Comparison of ENCODE assay signal across 1 cellular context in genomic region chr15:90780916-90781315, GRCh38.
TF ChIP-seq lines count a peak whose summit lies in the region.

No MANE protein-coding gene starts in this region.

TF ChIP-seq in GM23338, 12 proteins besides CTCF, POLR2A, EP300 and RAD21 (continued from another document):
- no peak for TF ChIP-seq REST (IDR thresholded peaks at IDR 0.05; ENCODE audit: unreplicated experiment)
- no peak for TF ChIP-seq ZNF462 (CRISPR knock-in tag; IDR thresholded peaks at IDR 0.05)
- TF ChIP-seq JUNB (IDR thresholded peaks at IDR 0.05; ENCODE audit: unreplicated experiment), result no peak
- no peak for TF ChIP-seq CREB1 (CRISPR knock-in tag; IDR thresholded peaks at IDR 0.05; ENCODE audit: low read depth)
- TF ChIP-seq STAT1 (IDR thresholded peaks at IDR 0.05; ENCODE audit: unreplicated experiment), result no peak
- TF ChIP-seq ETS1 (IDR thresholded peaks at IDR 0.05), result no peak
